21 cellular contexts compared by ENCODE assay signal in the genomic region with DNA sequence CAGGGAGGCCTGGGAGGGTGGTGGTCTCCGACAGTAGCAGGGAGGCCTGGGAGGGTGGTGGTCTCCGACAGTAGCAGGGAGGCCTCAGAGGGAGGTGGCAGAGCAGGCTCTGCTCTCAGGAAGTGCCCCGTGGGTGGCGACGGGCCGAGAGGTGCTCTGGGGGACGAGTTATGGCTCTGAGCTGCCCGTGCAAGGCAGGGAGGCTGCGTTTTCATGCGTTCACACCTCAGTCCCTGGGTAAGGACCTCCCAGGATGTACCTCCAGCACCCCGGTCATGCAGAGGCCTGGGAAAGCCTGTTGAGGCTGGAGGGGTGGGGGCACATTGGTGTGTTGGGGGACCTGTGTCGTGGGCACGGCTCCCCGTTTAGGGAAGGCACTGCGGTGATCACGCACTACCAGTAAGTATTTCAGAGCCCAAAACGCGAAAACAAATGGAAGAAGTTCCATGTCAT. TPM values are rescaled to one million over a fixed set of nuclear protein-coding genes. Genes with fewer than 3 reads are reported as not detected.
A peak's percentile ranks its signal among the peaks of the same experiment; 100 is the strongest.
DNase-seq lines count a peak whose midpoint lies in the region; ATAC-seq, FAIRE-seq and TF ChIP-seq lines count a peak whose summit lies in the region.
"Had no signal": no experiment of that assay in that cellular context is flagged by ENCODE, and none has a peak within 500 bp of the region (broad histone marks: within the 10 kb centered on the region; RNA-seq: fewer than 3 reads in every experiment).

No MANE protein-coding gene starts in this region.

- no peak for TF ChIP-seq CTCF in right atrium auricular region (IDR thresholded peaks at IDR 0.05)
- TF ChIP-seq CTCF in kidney (IDR thresholded peaks at IDR 0.05; ENCODE audit: borderline replicate concordance, extremely low read depth, insufficient read depth): no peak
- TF ChIP-seq CTCF in spleen (IDR thresholded peaks at IDR 0.05 in 8 of 11, conservative IDR thresholded peaks at IDR 0.05 in 3 of 11): no peak
- TF ChIP-seq CTCF in activated CD8-positive, alpha-beta T cell treated with anti-CD3 and anti-CD28 coated beads for 36 hours (IDR thresholded peaks at IDR 0.05): no peak
- no peak for TF ChIP-seq CTCF in gastrocnemius medialis (IDR thresholded peaks at IDR 0.05 in 4 of 5, conservative IDR thresholded peaks at IDR 0.05 in 1 of 5)

- no peak overlapping the region for H3K27ac ChIP-seq in right atrium auricular region
- H3K27ac ChIP-seq in kidney (ENCODE audit: low read depth in 2 of 2, low read length in 2 of 2): no peak overlapping the region
- H3K27ac ChIP-seq in spleen: no peak overlapping the region
- no peak overlapping the region for H3K27ac ChIP-seq in gastrocnemius medialis
- H3K27ac ChIP-seq: 22Rv1; A549; BLaER1 treated with 17β-estradiol and CSF1 and Interleukin-3, amounts not matched to agents 10 nM and 100 nM; C4-2B had no signal

- H3K36me3 Mint-ChIP-seq in activated CD8-positive, alpha-beta T cell treated with anti-CD3 and anti-CD28 coated beads for 36 hours (ENCODE audit: low read depth): no peaks in the 10 kb centered on the region

- H3K4me1 Mint-ChIP-seq in activated CD8-positive, alpha-beta T cell treated with anti-CD3 and anti-CD28 coated beads for 36 hours (ENCODE audit: low read depth): peaks cover 18% of the 10 kb centered on the region

- in situ Hi-C loops in gastrocnemius medialis (cut with MboI; ENCODE audit: low sequenced_read_pairs in 4 of 4): loop anchor here in 1 of 4 donors (25.0 kb wide), 1 partner anchor 255 kb away; no protein-coding TSS in a partner anchor

- H3K27me3 ChIP-seq in right atrium auricular region: no peaks in the 10 kb centered on the region
- peaks cover 0 to 33% (median 0%) of the 10 kb centered on the region in 7 donors for H3K27me3 ChIP-seq in spleen (replicated peaks in 1 of 7)
- H3K27me3 ChIP-seq in gastrocnemius medialis: peaks cover 29 to 37% (median 36%) of the 10 kb centered on the region in 3 donors

- CTCF ChIA-PET in activated CD8-positive, alpha-beta T cell treated with anti-CD3 and anti-CD28 coated beads for 36 hours (lab: Charles Lee): interaction anchor here (1.2 kb wide), 1 partner anchor 10 kb away, joined by 3 read pairs; no protein-coding TSS in a partner anchor

- no peak for ATAC-seq in Right ventricle myocardium superior (ENCODE audit: poor library complexity)
- no peak for ATAC-seq in activated CD8-positive, alpha-beta T cell treated with anti-CD3 and anti-CD28 coated beads for 36 hours
- no peak for ATAC-seq in gastrocnemius medialis
- ATAC-seq: A549; CD8-positive, alpha-beta T cell had no signal

- no peaks in the 10 kb centered on the region for H3K9me3 ChIP-seq in right atrium auricular region
- H3K9me3 ChIP-seq in kidney (ENCODE audit: control insufficient read depth in 1 of 2, low read length in 2 of 2): no peaks in the 10 kb centered on the region
- H3K9me3 ChIP-seq in spleen: peaks cover 0 to 7% (median 0%) of the 10 kb centered on the region in 8 donors
- no peaks in the 10 kb centered on the region for H3K9me3 ChIP-seq in gastrocnemius medialis

- H3K4me3 ChIP-seq in right atrium auricular region (no peak overlapping the region), kidney (ENCODE audit: low read length in 2 of 2) (no peak overlapping the region), spleen (no peak overlapping the region), gastrocnemius medialis (no peak overlapping the region)
- H3K4me3 ChIP-seq: A549; BLaER1 treated with 17β-estradiol and CSF1 and Interleukin-3, amounts not matched to agents 10 nM and 100 nM had no signal

- H3K4me1 ChIP-seq in right atrium auricular region (peaks cover 0 to 15% of the 10 kb centered on the region in 2 donors), kidney (ENCODE audit: control insufficient read depth in 1 of 2, insufficient read depth in 1 of 2, low read depth in 1 of 2, low read length in 2 of 2) (peaks cover 8 to 11% of the 10 kb centered on the region in 2 donors), spleen (peaks cover 5 to 37% (median 27%) of the 10 kb centered on the region in 6 donors), gastrocnemius medialis (peaks cover 6 to 13% of the 10 kb centered on the region in 2 donors)

- no peaks in the 10 kb centered on the region for H3K36me3 ChIP-seq in right atrium auricular region
- no peaks in the 10 kb centered on the region for H3K36me3 ChIP-seq in kidney (ENCODE audit: control insufficient read depth in 1 of 2, insufficient read depth in 2 of 2, low read length in 2 of 2)
- H3K36me3 ChIP-seq in spleen: no peaks in the 10 kb centered on the region
- H3K36me3 ChIP-seq in gastrocnemius medialis: no peaks in the 10 kb centered on the region

- TF ChIP-seq POLR2A in spleen (IDR thresholded peaks at IDR 0.05) (no peak), gastrocnemius medialis (IDR thresholded peaks at IDR 0.05) (no peak)

- 76 to 90% (median 86%) methylated on average over 13 to 18 of the region's 18 CpGs for WGBS in spleen, 5 donors

- peak; percentile 31 for DNase-seq in Right ventricle myocardium superior
- DNase-seq in right atrium auricular region (ENCODE audit: low spot score): no peak
- peak; percentile 65 for DNase-seq in kidney
- DNase-seq in spleen: peak; percentile 69
- DNase-seq in activated CD8-positive, alpha-beta T cell treated with anti-CD3 and anti-CD28 coated beads for 36 hours: no peak
- DNase-seq in gastrocnemius medialis: no peak
- DNase-seq: AML-193; Caco-2; Calu3; CD4-positive, alpha-beta T cell; CD8-positive, alpha-beta T cell; DMS79 treated with DMSO at 0.1 percent for 48 hours; GF-D8 had no signal

- POLR2A ChIA-PET in activated CD8-positive, alpha-beta T cell treated with anti-CD3 and anti-CD28 coated beads for 36 hours (lab: Charles Lee): no interaction called here

- H3K9me3 Mint-ChIP-seq in activated CD8-positive, alpha-beta T cell treated with anti-CD3 and anti-CD28 coated beads for 36 hours: no peaks in the 10 kb centered on the region
- H3K9me3 Mint-ChIP-seq: CD4-positive, alpha-beta T cell; CD8-positive, alpha-beta T cell had no signal

- H3K9ac ChIP-seq in kidney (ENCODE audit: low read length in 2 of 2): no peak overlapping the region
- H3K9ac ChIP-seq: BLaER1 treated with 17β-estradiol and CSF1 and Interleukin-3, amounts not matched to agents 10 nM and 100 nM had no signal

- no peak overlapping the region for H3K27ac Mint-ChIP-seq in activated CD8-positive, alpha-beta T cell treated with anti-CD3 and anti-CD28 coated beads for 36 hours
- H3K27ac Mint-ChIP-seq: B cell; CD4-positive, alpha-beta T cell; CD8-positive, alpha-beta T cell had no signal

- H3K4me3 Mint-ChIP-seq in activated CD8-positive, alpha-beta T cell treated with anti-CD3 and anti-CD28 coated beads for 36 hours: no peak overlapping the region
- H3K4me3 Mint-ChIP-seq: CD8-positive, alpha-beta T cell had no signal

- peaks cover 1% of the 10 kb centered on the region for H3K27me3 Mint-ChIP-seq in activated CD8-positive, alpha-beta T cell treated with anti-CD3 and anti-CD28 coated beads for 36 hours
- H3K27me3 Mint-ChIP-seq: B cell; CD4-positive, alpha-beta T cell had no signal

- intact Hi-C loops in Right ventricle myocardium superior (cut with DNase I): loop anchor here (10.0 kb wide), 1 partner anchor 263 kb away; no protein-coding TSS in a partner anchor
- intact Hi-C loops in kidney (cut with DNase I): no loop called here
- intact Hi-C loops in spleen (cut with DNase I; ENCODE audit: low total_unique reads): loop anchor here (10.0 kb wide), 1 partner anchor 263 kb away; no protein-coding TSS in a partner anchor
- intact Hi-C loops in activated CD8-positive, alpha-beta T cell treated with anti-CD3 and anti-CD28 coated beads for 36 hours (cut with micrococcal nuclease): loop anchor here (10.0 kb wide), 1 partner anchor 263 kb away; no protein-coding TSS in a partner anchor
- intact Hi-C loops in gastrocnemius medialis (cut with DNase I; ENCODE audit: low total_unique reads): loop anchor here (10.0 kb wide), 1 partner anchor 263 kb away; no protein-coding TSS in a partner anchor

- no peak for FAIRE-seq in kidney (lab: Jason Lieb, UNC)
- FAIRE-seq: A549, D721Med, G401.6, GM19239 had no signal

RNA-seq across cellular contexts. Expression of gene CLPTM1L, which starts 37.4 kb away (rescaled TPM):
- total RNA-seq in Right ventricle myocardium superior: 30.4 TPM
- total RNA-seq in right atrium auricular region: 10 to 100 TPM; 56.6 to 85.4 TPM
- total RNA-seq in kidney: 96.6 TPM
- 135 TPM for polyA plus RNA-seq in kidney (ENCODE audit: insufficient read depth, low read depth, low replicate concordance)
- total RNA-seq in spleen: 100 to 1,000 TPM in 3 of 7 donors, 10 to 100 TPM in 4; 87.2 to 118 (median 99.9) TPM
- 10 to 100 TPM; 39.7 to 55.6 (median 45.1) TPM for polyA plus RNA-seq in spleen
- 10 to 100 TPM; 51.4 to 56.2 TPM for total RNA-seq in activated CD8-positive, alpha-beta T cell treated with anti-CD3 and anti-CD28 coated beads for 36 hours
- 10 to 100 TPM; 29.4 to 41.0 (median 36.8) TPM for total RNA-seq in gastrocnemius medialis

Comparison
In these comparisons a context has a peak if more than half of its experiments do, and no peak if none do; other contexts are left out.
1. DNase-seq: peak in Right ventricle myocardium superior (single experiment), kidney (single experiment) and spleen (single experiment); none in right atrium auricular region (single experiment), activated CD8-positive, alpha-beta T cell treated with anti-CD3 and anti-CD28 coated beads for 36 hours (single experiment) and gastrocnemius medialis (0 of 2).